ENCODE assay signal across 17 cellular contexts in genomic region chr1:60170709-60171108, GRCh38.
"Had no signal": no experiment of that assay in that cellular context is flagged by ENCODE, and none has a peak within 500 bp of the region (broad histone marks: within the 10 kb centered on the region; RNA-seq: fewer than 3 reads in every experiment).

No MANE protein-coding gene starts in this region.

- H3K27ac ChIP-seq: esophagus squamous epithelium, gastroesophageal sphincter, heart right ventricle, lower lobe of right lung, psoas muscle, right lobe of liver, spleen, stomach, testis, upper lobe of right lung had no signal

- H3K27ac Mint-ChIP-seq: activated naive CD4-positive, alpha-beta T cell treated with anti-CD3 and anti-CD28 coated beads for 36 hours; activated naive CD8-positive, alpha-beta T cell treated with anti-CD3 and anti-CD28 coated beads, Interleukin-2, amount 50 U/mL, for 24 hours; activated T-helper 17 cell treated with anti-CD3 and anti-CD28 coated beads, Interleukin-2, amount 50 U/mL, for 72 hours; mesothelial cell of epicardium; nephron progenitor cell had no signal

- H3K4me1 Mint-ChIP-seq: activated naive CD8-positive, alpha-beta T cell treated with anti-CD3 and anti-CD28 coated beads, Interleukin-2, amount 50 U/mL, for 24 hours; activated T-helper 17 cell treated with anti-CD3 and anti-CD28 coated beads, Interleukin-2, amount 50 U/mL, for 72 hours; nephron progenitor cell had no signal

- H3K36me3 ChIP-seq: esophagus squamous epithelium, gastroesophageal sphincter, heart right ventricle, lower lobe of right lung, right lobe of liver, spleen, stomach, upper lobe of right lung had no signal

- H3K4me1 ChIP-seq: esophagus squamous epithelium, gastroesophageal sphincter, heart right ventricle, lower lobe of right lung, psoas muscle, right lobe of liver, spleen, stomach, testis, upper lobe of right lung had no signal

- H3K9me3 Mint-ChIP-seq: activated naive CD4-positive, alpha-beta T cell treated with anti-CD3 and anti-CD28 coated beads for 36 hours; activated naive CD8-positive, alpha-beta T cell treated with anti-CD3 and anti-CD28 coated beads, Interleukin-2, amount 50 U/mL, for 24 hours; activated T-helper 17 cell treated with anti-CD3 and anti-CD28 coated beads, Interleukin-2, amount 50 U/mL, for 72 hours; nephron progenitor cell had no signal

- H3K4me3 ChIP-seq: esophagus squamous epithelium, gastroesophageal sphincter, heart right ventricle, lower lobe of right lung, psoas muscle, right lobe of liver, spleen, stomach, testis, upper lobe of right lung had no signal

- H3K27me3 Mint-ChIP-seq: activated naive CD8-positive, alpha-beta T cell treated with anti-CD3 and anti-CD28 coated beads, Interleukin-2, amount 50 U/mL, for 24 hours had no signal

- H3K36me3 Mint-ChIP-seq: mesothelial cell of epicardium had no signal

- DNase-seq: activated CD4-positive, alpha-beta T cell treated with anti-CD3 and anti-CD28 coated beads, Interleukin-2, amount 50 U/mL, for 48 hours; activated naive CD4-positive, alpha-beta T cell treated with anti-CD3 and anti-CD28 coated beads for 36 hours; activated naive CD8-positive, alpha-beta T cell treated with anti-CD3 and anti-CD28 coated beads, Interleukin-2, amount 50 U/mL, for 24 hours; esophagus squamous epithelium; heart right ventricle; left colon; lower lobe of right lung; nephron progenitor cell; psoas muscle; right lobe of liver; spleen; stomach; testis; upper lobe of right lung had no signal

- H3K9me3 ChIP-seq: esophagus squamous epithelium, gastroesophageal sphincter, lower lobe of right lung, psoas muscle, right lobe of liver, stomach, testis, upper lobe of right lung had no signal

- H3K27me3 ChIP-seq: esophagus squamous epithelium, gastroesophageal sphincter, right lobe of liver, spleen, stomach, testis, upper lobe of right lung had no signal

- H3K4me3 Mint-ChIP-seq: activated naive CD4-positive, alpha-beta T cell treated with anti-CD3 and anti-CD28 coated beads for 36 hours; activated naive CD8-positive, alpha-beta T cell treated with anti-CD3 and anti-CD28 coated beads, Interleukin-2, amount 50 U/mL, for 24 hours; activated T-helper 17 cell treated with anti-CD3 and anti-CD28 coated beads, Interleukin-2, amount 50 U/mL, for 72 hours; mesothelial cell of epicardium; nephron progenitor cell had no signal
